Comparison of ENCODE assay signal across 1 cellular context in genomic region chr11:9568854-9569587, GRCh38.
TF ChIP-seq lines count a peak whose summit lies in the region.

No MANE protein-coding gene starts in this region.

TF ChIP-seq in HepG2, 621 proteins besides CTCF, POLR2A, EP300 and RAD21 (continued from another document and continues in another):
- TF ChIP-seq PAXIP1 (CRISPR knock-in tag; conservative IDR thresholded peaks at IDR 0.05), result peak; percentile 99
- peak; percentile 61; the same call in 1 of the 2 replicates for TF ChIP-seq TEF (CRISPR knock-in tag; IDR thresholded peaks at IDR 0.05)
- TF ChIP-seq NR2F6 (IDR thresholded peaks at IDR 0.05), result peak; percentile 55; the same call in 1 of the 2 replicates
- TF ChIP-seq NR2F6 (CRISPR knock-in tag; IDR thresholded peaks at IDR 0.05), result 0 out of 2 replicates have a peak, but pooled peaks have one; percentile 39
- TF ChIP-seq THRA (CRISPR knock-in tag; IDR thresholded peaks at IDR 0.05; ENCODE audit: borderline replicate concordance), result peak; percentile 86
- TF ChIP-seq HBP1 (CRISPR knock-in tag; IDR thresholded peaks at IDR 0.05; ENCODE audit: low read depth), result peak; percentile 78; the same call in 1 of the 2 replicates
- TF ChIP-seq, protein P1, sequence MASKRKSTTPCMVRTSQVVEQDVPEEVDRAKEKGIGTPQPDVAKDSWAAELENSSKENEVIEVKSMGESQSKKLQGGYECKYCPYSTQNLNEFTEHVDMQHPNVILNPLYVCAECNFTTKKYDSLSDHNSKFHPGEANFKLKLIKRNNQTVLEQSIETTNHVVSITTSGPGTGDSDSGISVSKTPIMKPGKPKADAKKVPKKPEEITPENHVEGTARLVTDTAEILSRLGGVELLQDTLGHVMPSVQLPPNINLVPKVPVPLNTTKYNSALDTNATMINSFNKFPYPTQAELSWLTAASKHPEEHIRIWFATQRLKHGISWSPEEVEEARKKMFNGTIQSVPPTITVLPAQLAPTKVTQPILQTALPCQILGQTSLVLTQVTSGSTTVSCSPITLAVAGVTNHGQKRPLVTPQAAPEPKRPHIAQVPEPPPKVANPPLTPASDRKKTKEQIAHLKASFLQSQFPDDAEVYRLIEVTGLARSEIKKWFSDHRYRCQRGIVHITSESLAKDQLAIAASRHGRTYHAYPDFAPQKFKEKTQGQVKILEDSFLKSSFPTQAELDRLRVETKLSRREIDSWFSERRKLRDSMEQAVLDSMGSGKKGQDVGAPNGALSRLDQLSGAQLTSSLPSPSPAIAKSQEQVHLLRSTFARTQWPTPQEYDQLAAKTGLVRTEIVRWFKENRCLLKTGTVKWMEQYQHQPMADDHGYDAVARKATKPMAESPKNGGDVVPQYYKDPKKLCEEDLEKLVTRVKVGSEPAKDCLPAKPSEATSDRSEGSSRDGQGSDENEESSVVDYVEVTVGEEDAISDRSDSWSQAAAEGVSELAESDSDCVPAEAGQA (IDR thresholded peaks at IDR 0.05; ENCODE audit: low read depth), result no peak
- TF ChIP-seq, protein P1 (CRISPR knock-in tag; IDR thresholded peaks at IDR 0.05; ENCODE audit: borderline replicate concordance), result no peak; the same call in 1 of the 2 replicates
- TF ChIP-seq NR1H2 (CRISPR knock-in tag; IDR thresholded peaks at IDR 0.05; ENCODE audit: borderline replicate concordance, low read depth), result no peak
- peak; percentile 40; the same call in 1 of the 2 replicates for TF ChIP-seq GMEB1 (CRISPR knock-in tag; IDR thresholded peaks at IDR 0.05; ENCODE audit: borderline replicate concordance)
- peak; percentile 56; the same call in 1 of the 2 replicates for TF ChIP-seq ZSCAN31 (CRISPR knock-in tag; IDR thresholded peaks at IDR 0.05; ENCODE audit: low read depth)
- peak; percentile 97 for TF ChIP-seq PHF5A (CRISPR knock-in tag; IDR thresholded peaks at IDR 0.05; ENCODE audit: low read depth, unreplicated experiment)
- TF ChIP-seq ZNF280D (CRISPR knock-in tag; IDR thresholded peaks at IDR 0.05), result peak; percentile 62; the same call in 1 of the 2 replicates
- peak; percentile 96 for TF ChIP-seq MED13 (CRISPR knock-in tag; IDR thresholded peaks at IDR 0.05)
- peak; percentile 87 for TF ChIP-seq TBL1XR1 (IDR thresholded peaks at IDR 0.05; ENCODE audit: borderline replicate concordance, low read length, partially characterized antibody)
- TF ChIP-seq PPARG (CRISPR knock-in tag; conservative IDR thresholded peaks at IDR 0.05), result peak; percentile 38; the same call in 1 of the 2 replicates
- no peak for TF ChIP-seq ZNF589 (CRISPR knock-in tag; conservative IDR thresholded peaks at IDR 0.05)
- no peak for TF ChIP-seq ZNF343 (CRISPR knock-in tag; IDR thresholded peaks at IDR 0.05)
- TF ChIP-seq KAT7 (CRISPR knock-in tag; IDR thresholded peaks at IDR 0.05; ENCODE audit: borderline replicate concordance), result peak; percentile 74; the same call in 1 of the 2 replicates
- TF ChIP-seq PHF8 (CRISPR knock-in tag; IDR thresholded peaks at IDR 0.05), result peak; percentile 42
- no peak for TF ChIP-seq PRDM4 (CRISPR knock-in tag; IDR thresholded peaks at IDR 0.05; ENCODE audit: borderline replicate concordance)
- TF ChIP-seq, protein P2, sequence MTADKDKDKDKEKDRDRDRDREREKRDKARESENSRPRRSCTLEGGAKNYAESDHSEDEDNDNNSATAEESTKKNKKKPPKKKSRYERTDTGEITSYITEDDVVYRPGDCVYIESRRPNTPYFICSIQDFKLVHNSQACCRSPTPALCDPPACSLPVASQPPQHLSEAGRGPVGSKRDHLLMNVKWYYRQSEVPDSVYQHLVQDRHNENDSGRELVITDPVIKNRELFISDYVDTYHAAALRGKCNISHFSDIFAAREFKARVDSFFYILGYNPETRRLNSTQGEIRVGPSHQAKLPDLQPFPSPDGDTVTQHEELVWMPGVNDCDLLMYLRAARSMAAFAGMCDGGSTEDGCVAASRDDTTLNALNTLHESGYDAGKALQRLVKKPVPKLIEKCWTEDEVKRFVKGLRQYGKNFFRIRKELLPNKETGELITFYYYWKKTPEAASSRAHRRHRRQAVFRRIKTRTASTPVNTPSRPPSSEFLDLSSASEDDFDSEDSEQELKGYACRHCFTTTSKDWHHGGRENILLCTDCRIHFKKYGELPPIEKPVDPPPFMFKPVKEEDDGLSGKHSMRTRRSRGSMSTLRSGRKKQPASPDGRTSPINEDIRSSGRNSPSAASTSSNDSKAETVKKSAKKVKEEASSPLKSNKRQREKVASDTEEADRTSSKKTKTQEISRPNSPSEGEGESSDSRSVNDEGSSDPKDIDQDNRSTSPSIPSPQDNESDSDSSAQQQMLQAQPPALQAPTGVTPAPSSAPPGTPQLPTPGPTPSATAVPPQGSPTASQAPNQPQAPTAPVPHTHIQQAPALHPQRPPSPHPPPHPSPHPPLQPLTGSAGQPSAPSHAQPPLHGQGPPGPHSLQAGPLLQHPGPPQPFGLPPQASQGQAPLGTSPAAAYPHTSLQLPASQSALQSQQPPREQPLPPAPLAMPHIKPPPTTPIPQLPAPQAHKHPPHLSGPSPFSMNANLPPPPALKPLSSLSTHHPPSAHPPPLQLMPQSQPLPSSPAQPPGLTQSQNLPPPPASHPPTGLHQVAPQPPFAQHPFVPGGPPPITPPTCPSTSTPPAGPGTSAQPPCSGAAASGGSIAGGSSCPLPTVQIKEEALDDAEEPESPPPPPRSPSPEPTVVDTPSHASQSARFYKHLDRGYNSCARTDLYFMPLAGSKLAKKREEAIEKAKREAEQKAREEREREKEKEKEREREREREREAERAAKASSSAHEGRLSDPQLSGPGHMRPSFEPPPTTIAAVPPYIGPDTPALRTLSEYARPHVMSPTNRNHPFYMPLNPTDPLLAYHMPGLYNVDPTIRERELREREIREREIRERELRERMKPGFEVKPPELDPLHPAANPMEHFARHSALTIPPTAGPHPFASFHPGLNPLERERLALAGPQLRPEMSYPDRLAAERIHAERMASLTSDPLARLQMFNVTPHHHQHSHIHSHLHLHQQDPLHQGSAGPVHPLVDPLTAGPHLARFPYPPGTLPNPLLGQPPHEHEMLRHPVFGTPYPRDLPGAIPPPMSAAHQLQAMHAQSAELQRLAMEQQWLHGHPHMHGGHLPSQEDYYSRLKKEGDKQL (CRISPR knock-in tag; IDR thresholded peaks at IDR 0.05; ENCODE audit: low read depth), result peak; percentile 60
